Comparison of ENCODE assay signal across 19 cellular contexts in the genomic region with DNA sequence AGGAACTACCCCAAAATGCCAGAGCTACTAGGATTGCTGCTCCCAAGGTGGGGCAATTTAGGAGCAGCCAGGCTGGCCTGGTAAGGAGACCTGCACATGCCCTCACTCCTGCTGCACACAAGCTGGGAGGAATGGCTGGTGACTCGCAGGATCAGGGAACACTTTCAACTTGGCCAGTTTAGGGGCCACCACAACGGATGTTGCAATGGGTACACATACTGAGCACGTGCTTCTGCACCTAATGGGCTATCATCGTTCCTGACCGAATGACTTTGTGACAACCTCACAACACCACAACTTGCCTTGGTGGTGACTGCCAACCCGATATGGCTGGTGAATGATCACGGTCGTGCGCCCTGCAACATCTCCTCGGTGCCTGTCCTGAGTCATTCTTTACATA.
"Had no signal": no experiment of that assay in that cellular context is flagged by ENCODE, and none has a peak within 500 bp of the region (broad histone marks: within the 10 kb centered on the region; RNA-seq: fewer than 3 reads in every experiment).

No MANE protein-coding gene starts in this region.

- ATAC-seq: activated CD8-positive, alpha-beta memory T cell treated with anti-CD3 and anti-CD28 coated beads, Interleukin-2, amount 10 ng/mL, durations not matched to agents 7 days and 5 days; activated naive CD4-positive, alpha-beta T cell treated with anti-CD3 and anti-CD28 coated beads, Interleukin-2, amount 50 U/mL, for 72 hours; gastrocnemius medialis; heart right ventricle; left ventricle myocardium superior; stimulated activated effector memory CD8-positive, alpha-beta T cell treated with anti-CD3 and anti-CD28 coated beads, Interleukin-12 subunit alpha, Interleukin-12 subunit beta, amount 100 ng/mL, for 72 hours had no signal

- H3K4me1 ChIP-seq: gastrocnemius medialis had no signal

- DNase-seq: activated CD4-positive, alpha-beta T cell treated with anti-CD3 and anti-CD28 coated beads, Interleukin-2, amount 50 U/mL, for 4 hours; activated CD4-positive, CD25-positive, alpha-beta regulatory T cell treated with anti-CD3 and anti-CD28 coated beads, Interleukin-2, amount 50 U/mL, for 72 hours; activated CD8-positive, alpha-beta memory T cell treated with anti-CD3 and anti-CD28 coated beads, Interleukin-2, amount 10 ng/mL, durations not matched to agents 7 days and 5 days; activated effector memory CD4-positive, alpha-beta T cell treated with Interleukin-2 at 50 U/mL for 16 hours; activated T-cell treated with anti-CD3 and anti-CD28 coated beads, Interleukin-2, amount 50 U/mL, for 24 hours; amygdala; gastrocnemius medialis; heart right ventricle; kidney; left ventricle myocardium superior; retina; small intestine; SW 1271 had no signal

- H3K4me3 ChIP-seq: gastrocnemius medialis, heart right ventricle had no signal

- H3K9me3 Mint-ChIP-seq: activated naive CD4-positive, alpha-beta T cell treated with anti-CD3 and anti-CD28 coated beads, Interleukin-2, amount 50 U/mL, for 72 hours; activated T-cell treated with anti-CD3 and anti-CD28 coated beads, Interleukin-2, amount 50 U/mL, for 24 hours; mesothelial cell of epicardium; neural crest cell; stimulated activated effector memory CD8-positive, alpha-beta T cell treated with anti-CD3 and anti-CD28 coated beads, Interleukin-12 subunit alpha, Interleukin-12 subunit beta, amount 100 ng/mL, for 72 hours; T-helper 2 cell treated with Interferon-gamma antibody and Interleukin-4, amounts not matched to agents 5 μg/mL and 100 μg/mL, for 36 hours; type B pancreatic cell had no signal

- H3K27ac ChIP-seq: gastrocnemius medialis, heart right ventricle had no signal

- H3K36me3 Mint-ChIP-seq: activated CD8-positive, alpha-beta memory T cell treated with anti-CD3 and anti-CD28 coated beads, Interleukin-2, amount 10 ng/mL, durations not matched to agents 7 days and 5 days; activated naive CD4-positive, alpha-beta T cell treated with anti-CD3 and anti-CD28 coated beads, Interleukin-2, amount 50 U/mL, for 72 hours; stimulated activated effector memory CD8-positive, alpha-beta T cell treated with anti-CD3 and anti-CD28 coated beads, Interleukin-12 subunit alpha, Interleukin-12 subunit beta, amount 100 ng/mL, for 72 hours; type B pancreatic cell had no signal

- H3K9me3 ChIP-seq: gastrocnemius medialis had no signal

- H3K27ac Mint-ChIP-seq: activated CD8-positive, alpha-beta memory T cell treated with anti-CD3 and anti-CD28 coated beads, Interleukin-2, amount 10 ng/mL, durations not matched to agents 7 days and 5 days; activated naive CD4-positive, alpha-beta T cell treated with anti-CD3 and anti-CD28 coated beads, Interleukin-2, amount 50 U/mL, for 72 hours; activated T-cell treated with anti-CD3 and anti-CD28 coated beads, Interleukin-2, amount 50 U/mL, for 24 hours; mesothelial cell of epicardium; stimulated activated effector memory CD8-positive, alpha-beta T cell treated with anti-CD3 and anti-CD28 coated beads, Interleukin-12 subunit alpha, Interleukin-12 subunit beta, amount 100 ng/mL, for 72 hours; T-helper 2 cell treated with Interferon-gamma antibody and Interleukin-4, amounts not matched to agents 5 μg/mL and 100 μg/mL, for 36 hours; type B pancreatic cell had no signal

- H3K36me3 ChIP-seq: gastrocnemius medialis, heart right ventricle had no signal

- H3K4me3 Mint-ChIP-seq: activated CD8-positive, alpha-beta memory T cell treated with anti-CD3 and anti-CD28 coated beads, Interleukin-2, amount 10 ng/mL, durations not matched to agents 7 days and 5 days; activated T-cell treated with anti-CD3 and anti-CD28 coated beads, Interleukin-2, amount 50 U/mL, for 24 hours; mesothelial cell of epicardium; neural crest cell; stimulated activated effector memory CD8-positive, alpha-beta T cell treated with anti-CD3 and anti-CD28 coated beads, Interleukin-12 subunit alpha, Interleukin-12 subunit beta, amount 100 ng/mL, for 72 hours; T-helper 2 cell treated with Interferon-gamma antibody and Interleukin-4, amounts not matched to agents 5 μg/mL and 100 μg/mL, for 36 hours; type B pancreatic cell had no signal
